Comparison of ENCODE assay signal across 8 cellular contexts in the genomic region with DNA sequence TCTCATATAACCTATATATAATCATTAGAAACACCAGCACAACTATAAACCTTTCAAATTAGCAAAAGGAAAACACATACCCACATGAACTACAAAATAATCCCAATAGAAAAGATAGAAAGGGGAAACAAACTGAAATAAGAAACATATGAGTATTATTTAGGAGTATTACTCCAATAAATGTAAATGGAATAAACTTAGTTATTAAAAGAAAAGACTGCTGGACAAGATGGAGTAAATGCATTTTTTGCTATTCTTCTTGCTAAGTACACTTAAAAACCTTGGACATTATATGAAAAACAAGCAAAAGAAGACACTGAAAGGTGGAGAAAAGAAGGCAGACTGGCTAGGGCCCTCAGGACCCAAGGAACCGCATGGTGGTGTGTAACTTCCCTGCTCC.
"Had no signal": no experiment of that assay in that cellular context is flagged by ENCODE, and none has a peak within 500 bp of the region (broad histone marks: within the 10 kb centered on the region; RNA-seq: fewer than 3 reads in every experiment).

No MANE protein-coding gene starts in this region.

- ATAC-seq: GM12878 had no signal

- DNase-seq: GDM1, GF-D8 had no signal

- H3K4me3 ChIP-seq: GM12878 had no signal

- FAIRE-seq: G401.6, GM12878, GM12891, GM12892, GM18507, GM19239 had no signal
